In the genomic region with DNA sequence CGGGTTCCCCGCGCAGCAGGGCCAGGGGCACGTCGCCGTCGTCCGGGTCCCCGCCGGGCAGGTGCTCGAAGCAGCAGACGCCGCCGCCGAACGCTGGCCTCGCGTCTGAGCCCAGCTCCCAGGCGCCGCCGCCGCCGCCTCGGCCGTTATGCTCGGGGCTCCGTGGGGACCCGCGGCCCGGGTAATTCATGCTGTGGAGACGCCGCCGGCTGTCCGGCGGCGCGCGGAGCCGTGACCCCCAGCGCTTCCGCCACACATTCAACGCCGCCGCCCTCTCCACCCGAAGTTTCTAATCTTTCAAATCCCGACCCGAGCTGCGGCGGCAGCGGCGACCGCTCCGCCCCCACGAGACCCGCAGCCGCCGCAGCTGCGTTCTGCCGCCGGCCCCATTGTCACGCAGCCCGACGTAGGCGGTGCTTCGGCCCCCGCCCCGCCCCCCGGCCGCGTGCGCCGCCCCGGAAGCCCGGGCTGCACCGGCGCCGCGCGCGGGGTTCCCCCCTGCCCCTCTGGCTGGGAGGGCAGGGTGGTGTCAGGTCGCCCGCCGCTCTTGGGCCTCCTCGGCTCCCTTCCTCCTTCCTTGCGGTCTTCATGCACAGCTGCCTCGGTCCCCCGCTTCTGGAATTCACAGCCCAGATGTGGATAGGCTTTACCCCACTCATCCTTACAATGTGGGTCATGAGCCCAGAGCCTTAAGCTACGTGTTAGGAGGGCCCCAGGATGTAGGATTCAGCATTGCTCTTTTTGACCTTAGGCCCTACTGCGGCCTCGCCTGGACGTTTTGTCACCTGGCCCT, we compare ENCODE assay signal across 8 cellular contexts. TPM values are rescaled to one million over a fixed set of nuclear protein-coding genes. Genes with fewer than 3 reads are reported as not detected.
DNase-seq lines count a peak whose midpoint lies in the region; ATAC-seq and TF ChIP-seq lines count a peak whose summit lies in the region.

Gene DDHD1, minus strand, starts transcription at position 415 of the 793 bp plus-strand sequence. Its CDS starts 225 bp downstream, at position 190.

- peak within 1 kb of the TSS; percentile 97 for H3K27ac Mint-ChIP-seq in activated naive CD8-positive, alpha-beta T cell treated with anti-CD3 and anti-CD28 coated beads, Interleukin-2, amount 50 U/mL, for 24 hours

- peak within 1 kb of the TSS; percentile 83 for H3K4me3 ChIP-seq in HFF-Myc (replicated peaks; ENCODE audit: low read depth, low read length)
- peak within 1 kb of the TSS; percentile 77 to 96 (median 82) for H3K4me3 ChIP-seq in upper lobe of left lung

- peaks cover 42% of the 10 kb centered on the region for H3K4me1 Mint-ChIP-seq in activated naive CD8-positive, alpha-beta T cell treated with anti-CD3 and anti-CD28 coated beads, Interleukin-2, amount 50 U/mL, for 24 hours

- H3K36me3 Mint-ChIP-seq in activated naive CD8-positive, alpha-beta T cell treated with anti-CD3 and anti-CD28 coated beads, Interleukin-2, amount 50 U/mL, for 24 hours (ENCODE audit: low read depth), result peaks cover 11% of the 10 kb centered on the region

- intact Hi-C loops in cardiac septum (cut with DNase I), result loop anchor here (5.0 kb wide), 2 partner anchors 64 to 111 kb away; no protein-coding TSS in a partner anchor
- intact Hi-C loops in posterior cingulate gyrus (cut with DNase I), result loop anchor here (1.0 kb wide), 1 partner anchor 202 kb away; the partner anchor contains the start of gene FERMT2

- no peaks in the 10 kb centered on the region for H3K27me3 Mint-ChIP-seq in activated naive CD8-positive, alpha-beta T cell treated with anti-CD3 and anti-CD28 coated beads, Interleukin-2, amount 50 U/mL, for 24 hours

- TF ChIP-seq POLR2A in upper lobe of left lung (IDR thresholded peaks at IDR 0.05), result peak in 3 of 4 donors; percentile 67 to 85 (median 79)

- no peaks in the 10 kb centered on the region for H3K27me3 ChIP-seq in upper lobe of left lung

- POLR2A ChIA-PET in GM10248 (lab: Yijun Ruan, JAX), result interaction anchor here (0.6 to 1.1 kb wide), 4 partner anchors 9 to 1056 kb away, joined by 3 to 4 read pairs (median 3); no protein-coding TSS in a partner anchor

- peak within 1 kb of the TSS; percentile 100 for H3K4me3 Mint-ChIP-seq in activated naive CD8-positive, alpha-beta T cell treated with anti-CD3 and anti-CD28 coated beads, Interleukin-2, amount 50 U/mL, for 24 hours

- no peak for TF ChIP-seq CTCF in GM10248 (IDR thresholded peaks at IDR 0.05; ENCODE audit: control extremely low read depth, extremely low read depth, low read depth, missing control alignments)
- no peak for TF ChIP-seq CTCF in HFF-Myc (IDR thresholded peaks at IDR 0.05; ENCODE audit: low read depth, low read length, missing control alignments)
- no peak for TF ChIP-seq CTCF in upper lobe of left lung (IDR thresholded peaks at IDR 0.05)

- H3K27ac ChIP-seq in upper lobe of left lung, result peak within 1 kb of the TSS; percentile 86 to 96 (median 93)

- no peaks in the 10 kb centered on the region for H3K9me3 ChIP-seq in upper lobe of left lung

- TF ChIP-seq EP300 in upper lobe of left lung (IDR thresholded peaks at IDR 0.05), result no peak

- H3K4me1 ChIP-seq in upper lobe of left lung, result peaks cover 10 to 33% (median 22%) of the 10 kb centered on the region in 4 donors

- no peaks in the 10 kb centered on the region for H3K9me3 Mint-ChIP-seq in activated naive CD8-positive, alpha-beta T cell treated with anti-CD3 and anti-CD28 coated beads, Interleukin-2, amount 50 U/mL, for 24 hours

- no peaks in the 10 kb centered on the region for H3K36me3 ChIP-seq in upper lobe of left lung

- ATAC-seq in activated naive CD8-positive, alpha-beta T cell treated with anti-CD3 and anti-CD28 coated beads, Interleukin-2, amount 50 U/mL, for 24 hours, result peak; percentile 82
- peak; percentile 89 to 95 for ATAC-seq in upper lobe of left lung (ENCODE audit: low FRiP score in 2 of 2)

- peak; percentile 93 for DNase-seq in GM10248 (ENCODE audit: extremely low spot score)
- no peak for DNase-seq in HFF-Myc (ENCODE audit: extremely low read depth, low read depth)
- DNase-seq in NAMALWA (ENCODE audit: low spot score), result peak; percentile 76
- DNase-seq in T follicular helper cell (ENCODE audit: low read depth), result peak; percentile 74
- DNase-seq in activated naive CD8-positive, alpha-beta T cell treated with anti-CD3 and anti-CD28 coated beads, Interleukin-2, amount 50 U/mL, for 24 hours, result peak; percentile 84
- peak; percentile 87 for DNase-seq in cardiac septum (ENCODE audit: low spot score)
- DNase-seq in posterior cingulate gyrus, result peak; percentile 63 to 97 (median 74)
- DNase-seq in upper lobe of left lung, result peak; percentile 87 to 97

- WGBS in upper lobe of left lung, 2 donors, result 3 to 17% methylated on average over 5 to 76 of the region's 91 CpGs

- CTCF ChIA-PET in GM10248 (lab: Yijun Ruan, JAX), result interaction anchor here (1.2 to 3.3 kb wide), 9 partner anchors 8 to 44 kb away, joined by 3 to 11 read pairs (median 4); no protein-coding TSS in a partner anchor

RNA-seq across cellular contexts. Expression of gene DDHD1, which starts in this region (rescaled TPM):
- total RNA-seq in cardiac septum, result 8.3 TPM
- 10 to 100 TPM; 18.4 to 30.8 (median 25.8) TPM for total RNA-seq in upper lobe of left lung
